ENCODE assay signal across 9 cellular contexts in genomic region chr11:12693485-12694181, GRCh38. TPM values are rescaled to one million over a fixed set of nuclear protein-coding genes. Genes with fewer than 3 reads are reported as not detected.
DNase-seq lines count a peak whose midpoint lies in the region; ATAC-seq and TF ChIP-seq lines count a peak whose summit lies in the region.
"Had no signal": no experiment of that assay in that cellular context is flagged by ENCODE, and none has a peak within 500 bp of the region (broad histone marks: within the 10 kb centered on the region; RNA-seq: fewer than 3 reads in every experiment).

No MANE protein-coding gene starts in this region.

- peak overlapping the region; percentile 98 for H3K27ac Mint-ChIP-seq in type B pancreatic cell

- H3K36me3 Mint-ChIP-seq in type B pancreatic cell, result peaks cover 14% of the 10 kb centered on the region

- H3K27ac ChIP-seq in lung (ENCODE audit: low read depth in 1 of 2, low read length in 1 of 2), result peak overlapping the region; percentile 90 to 97

- WGBS in lung, 2 donors, result 2 to 3% methylated on average over 13 of the region's 13 CpGs

- no peaks in the 10 kb centered on the region for H3K27me3 ChIP-seq in lung (ENCODE audit: control insufficient read depth, insufficient read depth)

- peak; percentile 84 for ATAC-seq in lung (ENCODE audit: insufficient read depth, low FRiP score)

- peak in 2 of 3 donors; percentile 9 to 17 for DNase-seq in stimulated activated CD4-positive, alpha-beta T cell treated with anti-CD3 and anti-CD28 coated beads, Interleukin-12 subunit alpha, Interleukin-12 subunit beta, amount 100 ng/mL, for 48 hours (ENCODE audit: low read depth in 2 of 3, low spot score in 1 of 3)
- no peak for DNase-seq in stimulated activated CD4-positive, alpha-beta T cell treated with anti-CD3 and anti-CD28 coated beads, Interleukin-4, amount 100 ng/mL, for 4 hours
- DNase-seq in NOMO-1 treated with DMSO at 0.1 percent for 48 hours (lab: John Stamatoyannopoulos, UW; ENCODE audit: unreplicated experiment) (peak; percentile 66), dedifferentiated amniotic fluid mesenchymal stem cell (ENCODE audit: extremely low spot score) (peak; percentile 89), lung (ENCODE audit: low spot score) (no peak), type B pancreatic cell (ENCODE audit: extremely low spot score, unreplicated experiment) (no peak), HuH-7 (ENCODE audit: low spot score) (no peak)
- DNase-seq in activated CD4-positive, alpha-beta T cell treated with anti-CD3 and anti-CD28 coated beads for 4 hours, result no peak

- no peaks in the 10 kb centered on the region for H3K27me3 Mint-ChIP-seq in type B pancreatic cell

- TF ChIP-seq CTCF in lung (IDR thresholded peaks at IDR 0.05; ENCODE audit: control extremely low read depth, extremely low read depth), result no peak
- TF ChIP-seq CTCF in type B pancreatic cell (conservative IDR thresholded peaks at IDR 0.05), result no peak

- H3K9me3 ChIP-seq in lung (ENCODE audit: control insufficient read depth in 2 of 2, insufficient read depth in 1 of 2, low read length in 1 of 2), result no peaks in the 10 kb centered on the region

- peak overlapping the region; percentile 79 for H3K4me3 Mint-ChIP-seq in type B pancreatic cell
- H3K4me3 Mint-ChIP-seq: central memory CD8-positive, alpha-beta T cell had no signal

- H3K4me1 ChIP-seq in lung (ENCODE audit: control insufficient read depth in 2 of 2, insufficient read depth in 2 of 2, low read length in 2 of 2), result peaks cover 15 to 51% of the 10 kb centered on the region in 2 donors

- H3K9me3 Mint-ChIP-seq in type B pancreatic cell, result no peaks in the 10 kb centered on the region
- H3K9me3 Mint-ChIP-seq: central memory CD8-positive, alpha-beta T cell had no signal

- no peaks in the 10 kb centered on the region for H3K36me3 ChIP-seq in lung (ENCODE audit: control insufficient read depth in 2 of 2, insufficient read depth in 2 of 2, low read length in 2 of 2)

- peaks cover 90% of the 10 kb centered on the region for H3K4me1 Mint-ChIP-seq in type B pancreatic cell (ENCODE audit: unreplicated experiment)
- H3K4me1 Mint-ChIP-seq: central memory CD8-positive, alpha-beta T cell had no signal

- H3K4me3 ChIP-seq in lung, result no peak overlapping the region

RNA-seq across cellular contexts. Expression of gene TEAD1, which starts 19.4 kb away (rescaled TPM):
- total RNA-seq in lung, result 100 to 1,000 TPM in 1 of 2 donors, 10 to 100 TPM in 1; 65.3 to 141 TPM
- polyA plus RNA-seq in lung, result 10 to 100 TPM in 1 of 2 donors, 1 to 10 TPM in 1; 7.7 to 12.3 TPM
- 91.8 and 99.3 TPM in 2 replicates for total RNA-seq in type B pancreatic cell (ENCODE audit: low replicate concordance)

Comparison
In these comparisons a context has a peak if more than half of its experiments do, and no peak if none do; other contexts are left out.
1. DNase-seq: peak in stimulated activated CD4-positive, alpha-beta T cell treated with anti-CD3 and anti-CD28 coated beads, Interleukin-12 subunit alpha, Interleukin-12 subunit beta, amount 100 ng/mL, for 48 hours (2 of 3), NOMO-1 treated with DMSO at 0.1 percent for 48 hours (single experiment) and dedifferentiated amniotic fluid mesenchymal stem cell (single experiment); none in stimulated activated CD4-positive, alpha-beta T cell treated with anti-CD3 and anti-CD28 coated beads, Interleukin-4, amount 100 ng/mL, for 4 hours (0 of 2), lung (single experiment), type B pancreatic cell (single experiment), HuH-7 (single experiment) and activated CD4-positive, alpha-beta T cell treated with anti-CD3 and anti-CD28 coated beads for 4 hours (0 of 2).